Comparison of ENCODE assay signal across 1 cellular context in the genomic region with DNA sequence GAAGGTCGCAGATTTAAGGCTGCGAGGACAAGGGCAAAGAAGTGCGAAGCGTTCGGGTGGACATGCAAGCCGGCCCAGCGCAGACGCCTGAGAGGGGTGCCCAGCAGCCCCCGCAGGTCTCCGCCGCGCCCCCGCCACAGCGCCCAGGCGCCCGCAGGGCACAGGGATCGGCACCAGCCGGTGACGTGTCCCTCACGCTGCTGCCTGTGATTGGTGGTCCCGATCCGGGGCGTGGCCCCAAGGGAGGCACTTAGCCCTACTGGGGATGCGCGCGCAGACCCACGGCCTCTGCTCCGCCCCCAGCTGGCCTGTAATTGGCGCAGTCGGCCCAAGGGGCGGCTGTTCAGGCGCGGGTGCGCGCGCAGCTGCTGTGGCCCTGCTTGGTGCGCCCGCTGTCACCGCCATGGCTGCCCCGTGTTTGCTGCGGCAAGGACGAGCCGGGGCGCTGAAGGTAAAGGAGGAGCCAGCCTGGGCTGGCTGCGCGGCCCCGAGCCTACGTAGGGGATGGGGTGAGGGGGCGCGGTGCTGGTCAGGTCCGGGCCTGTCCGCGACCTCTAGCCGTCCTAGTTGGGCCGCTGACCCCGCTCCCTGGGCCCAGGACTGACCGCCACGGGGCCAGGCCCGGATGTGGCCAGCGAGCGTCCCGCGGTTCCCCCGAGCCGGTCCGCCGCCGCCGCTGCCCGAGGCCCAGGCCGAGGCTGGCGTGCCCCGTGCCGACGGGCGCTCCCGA.
TF ChIP-seq lines count a peak whose summit lies in the region.

Gene NDUFV3 (plus strand): TSS at position 379 of the 730 bp plus-strand sequence. CDS start 25 bp downstream, at position 404.

TF ChIP-seq in HEK293, 187 proteins besides CTCF, POLR2A, EP300 and RAD21 (continued from another document and continues in another):
- TF ChIP-seq ZBTB10 (tag by site-specific recombination; IDR thresholded peaks at IDR 0.05) (peak; percentile 91), KLF17 (tag by site-specific recombination; IDR thresholded peaks at IDR 0.05) (peak; percentile 24; the same call in 1 of the 2 replicates), SP2 (tag by site-specific recombination; IDR thresholded peaks at IDR 0.05) (peak; percentile 95), ZNF600 (tag by site-specific recombination; IDR thresholded peaks at IDR 0.05) (peak; percentile 55), YY2 (tag by site-specific recombination; IDR thresholded peaks at IDR 0.05) (no peak; the same call in none of the 2 replicates), FEZF1 (tag by site-specific recombination; IDR thresholded peaks at IDR 0.05) (no peak), ZXDB (tag by site-specific recombination; IDR thresholded peaks at IDR 0.05) (peak; percentile 87), MYNN (tag by site-specific recombination; IDR thresholded peaks at IDR 0.05; ENCODE audit: borderline replicate concordance) (no peak), ZNF560 (tag by site-specific recombination; IDR thresholded peaks at IDR 0.05; ENCODE audit: borderline replicate concordance) (no peak), KLF16 (tag by site-specific recombination; IDR thresholded peaks at IDR 0.05) (peak; percentile 63; the same call in 1 of the 2 replicates), GLI4 (tag by site-specific recombination; IDR thresholded peaks at IDR 0.05) (0 out of 2 replicates have a peak, but pooled peaks have one; percentile 46), ATF2 (tag by site-specific recombination; IDR thresholded peaks at IDR 0.05; ENCODE audit: low read depth) (no peak), ZNF335 (tag by site-specific recombination; conservative IDR thresholded peaks at IDR 0.05) (peak; percentile 91), ZIC2 (tag by site-specific recombination; IDR thresholded peaks at IDR 0.05) (peak; percentile 66), KLF9 (tag by site-specific recombination; IDR thresholded peaks at IDR 0.05; ENCODE audit: low read depth) (peak; percentile 69), ZNF626 (tag by site-specific recombination; IDR thresholded peaks at IDR 0.05) (no peak), ZBTB26 (tag by site-specific recombination; optimal IDR thresholded peaks at IDR 0.05) (peak; percentile 100), KLF10 (tag by site-specific recombination; IDR thresholded peaks at IDR 0.05) (peak; percentile 84; the same call in 1 of the 2 replicates), ZNF561 (tag by site-specific recombination; IDR thresholded peaks at IDR 0.05; ENCODE audit: borderline replicate concordance) (peak; percentile 86), ZNF830 (tag by site-specific recombination; IDR thresholded peaks at IDR 0.05; ENCODE audit: low read depth) (no peak), ZBTB48 (tag by site-specific recombination; IDR thresholded peaks at IDR 0.05) (peak; percentile 23; the same call in 1 of the 2 replicates), ZFP3 (tag by site-specific recombination; IDR thresholded peaks at IDR 0.05; ENCODE audit: low read depth) (peak; percentile 73), WT1 (tag by site-specific recombination; IDR thresholded peaks at IDR 0.05) (no peak), ZNF324 (tag by site-specific recombination; IDR thresholded peaks at IDR 0.05) (peak; percentile 68), ZNF518A (tag by site-specific recombination; conservative IDR thresholded peaks at IDR 0.05; ENCODE audit: low read depth) (no peak), YY1 (tag by site-specific recombination; IDR thresholded peaks at IDR 0.05) (peak; percentile 93), ZNF423 (tag by site-specific recombination; IDR thresholded peaks at IDR 0.05) (peak; percentile 87; the same call in 1 of the 2 replicates), GLIS2 (tag by site-specific recombination; IDR thresholded peaks at IDR 0.05) (peak; percentile 96; the same call in 1 of the 2 replicates), ZBTB8A (tag by site-specific recombination; IDR thresholded peaks at IDR 0.05) (peak; percentile 100), BCL6B (tag by site-specific recombination; IDR thresholded peaks at IDR 0.05) (no peak), ZNF610 (tag by site-specific recombination; IDR thresholded peaks at IDR 0.05; ENCODE audit: borderline replicate concordance) (no peak), EGR2 (tag by site-specific recombination; IDR thresholded peaks at IDR 0.05; ENCODE audit: low read depth) (peak; percentile 92), ZNF202 (tag by site-specific recombination; IDR thresholded peaks at IDR 0.05; ENCODE audit: borderline replicate concordance) (no peak), ZNF223 (tag by site-specific recombination; IDR thresholded peaks at IDR 0.05) (no peak), PRDM1 (tag by site-specific recombination; IDR thresholded peaks at IDR 0.05) (no peak), ZNF510 (tag by site-specific recombination; IDR thresholded peaks at IDR 0.05; ENCODE audit: insufficient replicate concordance) (no peak), ZBTB21 (tag by site-specific recombination; IDR thresholded peaks at IDR 0.05) (peak; percentile 4; the same call in 1 of the 2 replicates), ZNF211 (tag by site-specific recombination; IDR thresholded peaks at IDR 0.05; ENCODE audit: low read depth) (no peak), KLF7 (tag by site-specific recombination; IDR thresholded peaks at IDR 0.05; ENCODE audit: borderline replicate concordance) (no peak), ZSCAN16 (tag by site-specific recombination; IDR thresholded peaks at IDR 0.05) (no peak), ZNF394 (tag by site-specific recombination; IDR thresholded peaks at IDR 0.05; ENCODE audit: borderline replicate concordance) (0 out of 2 replicates have a peak, but pooled peaks have one; percentile 42), ZNF37A (tag by site-specific recombination; IDR thresholded peaks at IDR 0.05) (no peak)
- TF ChIP-seq, protein P1, sequence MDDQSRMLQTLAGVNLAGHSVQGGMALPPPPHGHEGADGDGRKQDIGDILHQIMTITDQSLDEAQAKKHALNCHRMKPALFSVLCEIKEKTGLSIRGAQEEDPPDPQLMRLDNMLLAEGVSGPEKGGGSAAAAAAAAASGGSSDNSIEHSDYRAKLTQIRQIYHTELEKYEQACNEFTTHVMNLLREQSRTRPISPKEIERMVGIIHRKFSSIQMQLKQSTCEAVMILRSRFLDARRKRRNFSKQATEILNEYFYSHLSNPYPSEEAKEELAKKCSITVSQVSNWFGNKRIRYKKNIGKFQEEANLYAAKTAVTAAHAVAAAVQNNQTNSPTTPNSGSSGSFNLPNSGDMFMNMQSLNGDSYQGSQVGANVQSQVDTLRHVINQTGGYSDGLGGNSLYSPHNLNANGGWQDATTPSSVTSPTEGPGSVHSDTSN (CRISPR knock-in tag; IDR thresholded peaks at IDR 0.05): peak; percentile 16
- TF ChIP-seq, protein P2, sequence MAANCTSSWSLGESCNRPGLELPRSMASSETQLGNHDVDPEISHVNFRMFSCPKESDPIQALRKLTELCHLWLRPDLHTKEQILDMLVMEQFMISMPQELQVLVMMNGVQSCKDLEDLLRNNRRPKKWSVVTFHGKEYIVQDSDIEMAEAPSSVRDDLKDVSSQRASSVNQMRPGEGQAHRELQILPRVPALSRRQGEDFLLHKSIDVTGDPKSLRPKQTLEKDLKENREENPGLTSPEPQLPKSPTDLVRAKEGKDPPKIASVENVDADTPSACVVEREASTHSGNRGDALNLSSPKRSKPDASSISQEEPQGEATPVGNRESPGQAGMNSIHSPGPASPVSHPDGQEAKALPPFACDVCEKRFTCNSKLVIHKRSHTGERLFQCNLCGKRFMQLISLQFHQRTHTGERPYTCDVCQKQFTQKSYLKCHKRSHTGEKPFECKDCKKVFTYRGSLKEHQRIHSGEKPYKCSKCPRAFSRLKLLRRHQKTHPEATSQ (tag by site-specific recombination; IDR thresholded peaks at IDR 0.05): peak; percentile 84; the same call in 1 of the 2 replicates
- TF ChIP-seq, protein P3, sequence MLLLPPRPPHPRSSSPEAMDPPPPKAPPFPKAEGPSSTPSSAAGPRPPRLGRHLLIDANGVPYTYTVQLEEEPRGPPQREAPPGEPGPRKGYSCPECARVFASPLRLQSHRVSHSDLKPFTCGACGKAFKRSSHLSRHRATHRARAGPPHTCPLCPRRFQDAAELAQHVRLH (tag by site-specific recombination; IDR thresholded peaks at IDR 0.05): no peak
